In the genomic region with DNA sequence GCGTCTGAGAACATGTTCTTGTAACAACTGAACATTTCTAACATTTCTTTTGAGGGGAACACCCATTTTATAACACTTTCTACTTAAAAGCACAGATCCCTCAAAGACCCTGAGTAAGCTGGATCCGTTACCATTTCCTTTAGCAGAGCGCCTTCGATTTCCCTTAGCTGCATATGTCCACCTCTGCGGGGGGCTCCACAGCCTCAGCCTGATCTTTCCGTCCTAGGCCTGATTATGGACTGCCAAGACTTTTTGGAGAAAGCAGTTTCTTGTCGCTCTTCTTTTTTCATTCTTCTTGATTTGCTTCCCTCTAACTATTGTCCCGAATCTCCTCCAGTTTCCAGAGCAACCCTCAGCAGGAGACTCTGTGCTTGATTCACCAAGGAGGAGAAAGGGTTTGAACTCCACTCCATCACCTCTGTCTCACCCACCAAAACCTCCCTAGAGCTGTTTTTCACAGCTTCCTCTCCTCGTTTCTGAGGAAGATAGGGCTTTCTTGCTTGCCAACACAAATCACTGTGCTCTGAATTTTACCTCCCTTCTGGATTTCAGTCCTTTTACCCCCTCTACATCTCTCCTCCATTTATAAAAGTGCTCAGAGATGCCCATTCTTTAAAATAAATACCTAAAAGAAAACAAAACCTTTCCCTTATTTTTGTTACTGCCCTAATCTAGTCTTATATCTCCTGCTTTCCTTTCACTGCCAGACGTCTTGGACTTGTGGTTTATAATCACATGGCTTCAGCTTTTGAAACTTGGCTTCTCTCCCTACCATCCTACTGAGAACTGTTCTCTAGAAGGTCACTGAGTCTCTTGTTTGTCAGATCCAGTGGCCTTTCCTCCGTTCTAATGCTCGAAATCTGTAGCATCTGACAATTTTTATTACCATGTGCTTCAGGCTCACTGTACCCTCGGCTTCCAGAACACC, we compare ENCODE assay signal across 1 cellular context.
A peak's percentile ranks its signal among the peaks of the same experiment; 100 is the strongest.
TF ChIP-seq lines count a peak whose summit lies in the region.

No MANE protein-coding gene starts in this region.

TF ChIP-seq in K562, 482 proteins besides CTCF, POLR2A, EP300 and RAD21 (continued from another document and continues in another):
- TF ChIP-seq, protein P1, sequence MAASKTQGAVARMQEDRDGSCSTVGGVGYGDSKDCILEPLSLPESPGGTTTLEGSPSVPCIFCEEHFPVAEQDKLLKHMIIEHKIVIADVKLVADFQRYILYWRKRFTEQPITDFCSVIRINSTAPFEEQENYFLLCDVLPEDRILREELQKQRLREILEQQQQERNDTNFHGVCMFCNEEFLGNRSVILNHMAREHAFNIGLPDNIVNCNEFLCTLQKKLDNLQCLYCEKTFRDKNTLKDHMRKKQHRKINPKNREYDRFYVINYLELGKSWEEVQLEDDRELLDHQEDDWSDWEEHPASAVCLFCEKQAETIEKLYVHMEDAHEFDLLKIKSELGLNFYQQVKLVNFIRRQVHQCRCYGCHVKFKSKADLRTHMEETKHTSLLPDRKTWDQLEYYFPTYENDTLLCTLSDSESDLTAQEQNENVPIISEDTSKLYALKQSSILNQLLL (CRISPR knock-in tag; IDR thresholded peaks at IDR 0.05; ENCODE audit: borderline replicate concordance) = no peak
- TF ChIP-seq SETDB1 (IDR thresholded peaks at IDR 0.05; ENCODE audit: low read length) (no peak), TARDBP (IDR thresholded peaks at IDR 0.05) (no peak), TCF7L2 (IDR thresholded peaks at IDR 0.05; ENCODE audit: low read depth, low read length) (no peak), MYNN (IDR thresholded peaks at IDR 0.05) (no peak), MYNN (CRISPR knock-in tag; IDR thresholded peaks at IDR 0.05) (no peak), ARID1B (IDR thresholded peaks at IDR 0.05) (peak; percentile 79), HNRNPLL (IDR thresholded peaks at IDR 0.05; ENCODE audit: low read depth, low read length, poor library complexity, severe bottlenecking) (no peak), SIN3A (IDR thresholded peaks at IDR 0.05; ENCODE audit: borderline replicate concordance in 2 of 2, control insufficient read depth in 1 of 2, low read depth in 2 of 2, low read length in 2 of 2) (no peak), GATAD2A (IDR thresholded peaks at IDR 0.05) (no peak), ZNF830 (CRISPR knock-in tag; IDR thresholded peaks at IDR 0.05) (no peak), SAFB (IDR thresholded peaks at IDR 0.05; ENCODE audit: borderline replicate concordance, low read depth, low read length) (no peak), SRF (CRISPR knock-in tag; IDR thresholded peaks at IDR 0.05) (no peak; a peak in 1 of 4 replicates)
- TF ChIP-seq, protein P2, sequence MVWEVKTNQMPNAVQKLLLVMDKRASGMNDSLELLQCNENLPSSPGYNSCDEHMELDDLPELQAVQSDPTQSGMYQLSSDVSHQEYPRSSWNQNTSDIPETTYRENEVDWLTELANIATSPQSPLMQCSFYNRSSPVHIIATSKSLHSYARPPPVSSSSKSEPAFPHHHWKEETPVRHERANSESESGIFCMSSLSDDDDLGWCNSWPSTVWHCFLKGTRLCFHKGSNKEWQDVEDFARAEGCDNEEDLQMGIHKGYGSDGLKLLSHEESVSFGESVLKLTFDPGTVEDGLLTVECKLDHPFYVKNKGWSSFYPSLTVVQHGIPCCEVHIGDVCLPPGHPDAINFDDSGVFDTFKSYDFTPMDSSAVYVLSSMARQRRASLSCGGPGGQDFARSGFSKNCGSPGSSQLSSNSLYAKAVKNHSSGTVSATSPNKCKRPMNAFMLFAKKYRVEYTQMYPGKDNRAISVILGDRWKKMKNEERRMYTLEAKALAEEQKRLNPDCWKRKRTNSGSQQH (CRISPR knock-in tag; IDR thresholded peaks at IDR 0.05) = no peak
- TF ChIP-seq, protein P3, sequence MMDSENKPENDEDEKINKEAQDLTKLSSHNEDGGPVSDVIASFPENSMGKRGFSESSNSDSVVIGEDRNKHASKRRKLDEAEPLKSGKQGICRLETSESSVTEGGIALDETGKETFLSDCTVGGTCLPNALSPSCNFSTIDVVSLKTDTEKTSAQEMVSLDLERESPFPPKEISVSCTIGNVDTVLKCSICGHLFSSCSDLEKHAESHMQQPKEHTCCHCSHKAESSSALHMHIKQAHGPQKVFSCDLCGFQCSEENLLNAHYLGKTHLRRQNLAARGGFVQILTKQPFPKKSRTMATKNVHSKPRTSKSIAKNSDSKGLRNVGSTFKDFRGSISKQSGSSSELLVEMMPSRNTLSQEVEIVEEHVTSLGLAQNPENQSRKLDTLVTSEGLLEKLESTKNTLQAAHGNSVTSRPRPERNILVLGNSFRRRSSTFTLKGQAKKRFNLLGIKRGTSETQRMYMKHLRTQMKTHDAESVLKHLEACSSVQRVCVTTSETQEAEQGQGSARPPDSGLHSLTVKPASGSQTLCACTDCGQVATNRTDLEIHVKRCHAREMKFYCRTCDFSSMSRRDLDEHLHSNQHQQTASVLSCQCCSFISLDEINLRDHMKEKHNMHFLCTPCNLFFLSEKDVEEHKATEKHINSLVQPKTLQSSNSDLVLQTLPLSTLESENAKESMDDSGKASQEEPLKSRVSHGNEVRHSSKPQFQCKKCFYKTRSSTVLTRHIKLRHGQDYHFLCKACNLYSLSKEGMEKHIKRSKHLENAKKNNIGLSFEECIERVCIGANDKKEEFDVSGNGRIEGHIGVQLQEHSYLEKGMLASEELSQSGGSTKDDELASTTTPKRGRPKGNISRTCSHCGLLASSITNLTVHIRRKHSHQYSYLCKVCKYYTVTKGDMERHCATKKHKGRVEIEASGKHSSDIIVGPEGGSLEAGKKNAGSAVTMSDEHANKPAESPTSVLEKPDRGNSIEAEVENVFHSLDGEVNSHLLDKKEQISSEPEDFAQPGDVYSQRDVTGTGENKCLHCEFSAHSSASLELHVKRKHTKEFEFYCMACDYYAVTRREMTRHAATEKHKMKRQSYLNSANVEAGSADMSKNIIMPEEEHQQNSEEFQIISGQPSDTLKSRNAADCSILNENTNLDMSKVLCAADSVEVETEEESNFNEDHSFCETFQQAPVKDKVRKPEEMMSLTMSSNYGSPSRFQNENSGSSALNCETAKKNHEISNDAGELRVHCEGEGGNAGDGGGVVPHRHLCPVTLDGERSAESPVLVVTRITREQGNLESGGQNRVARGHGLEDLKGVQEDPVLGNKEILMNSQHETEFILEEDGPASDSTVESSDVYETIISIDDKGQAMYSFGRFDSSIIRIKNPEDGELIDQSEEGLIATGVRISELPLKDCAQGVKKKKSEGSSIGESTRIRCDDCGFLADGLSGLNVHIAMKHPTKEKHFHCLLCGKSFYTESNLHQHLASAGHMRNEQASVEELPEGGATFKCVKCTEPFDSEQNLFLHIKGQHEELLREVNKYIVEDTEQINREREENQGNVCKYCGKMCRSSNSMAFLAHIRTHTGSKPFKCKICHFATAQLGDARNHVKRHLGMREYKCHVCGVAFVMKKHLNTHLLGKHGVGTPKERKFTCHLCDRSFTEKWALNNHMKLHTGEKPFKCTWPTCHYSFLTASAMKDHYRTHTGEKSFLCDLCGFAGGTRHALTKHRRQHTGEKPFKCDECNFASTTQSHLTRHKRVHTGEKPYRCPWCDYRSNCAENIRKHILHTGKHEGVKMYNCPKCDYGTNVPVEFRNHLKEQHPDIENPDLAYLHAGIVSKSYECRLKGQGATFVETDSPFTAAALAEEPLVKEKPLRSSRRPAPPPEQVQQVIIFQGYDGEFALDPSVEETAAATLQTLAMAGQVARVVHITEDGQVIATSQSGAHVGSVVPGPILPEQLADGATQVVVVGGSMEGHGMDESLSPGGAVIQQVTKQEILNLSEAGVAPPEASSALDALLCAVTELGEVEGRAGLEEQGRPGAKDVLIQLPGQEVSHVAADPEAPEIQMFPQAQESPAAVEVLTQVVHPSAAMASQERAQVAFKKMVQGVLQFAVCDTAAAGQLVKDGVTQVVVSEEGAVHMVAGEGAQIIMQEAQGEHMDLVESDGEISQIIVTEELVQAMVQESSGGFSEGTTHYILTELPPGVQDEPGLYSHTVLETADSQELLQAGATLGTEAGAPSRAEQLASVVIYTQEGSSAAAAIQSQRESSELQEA (IDR thresholded peaks at IDR 0.05; ENCODE audit: low read depth) = no peak
- TF ChIP-seq, protein P4, sequence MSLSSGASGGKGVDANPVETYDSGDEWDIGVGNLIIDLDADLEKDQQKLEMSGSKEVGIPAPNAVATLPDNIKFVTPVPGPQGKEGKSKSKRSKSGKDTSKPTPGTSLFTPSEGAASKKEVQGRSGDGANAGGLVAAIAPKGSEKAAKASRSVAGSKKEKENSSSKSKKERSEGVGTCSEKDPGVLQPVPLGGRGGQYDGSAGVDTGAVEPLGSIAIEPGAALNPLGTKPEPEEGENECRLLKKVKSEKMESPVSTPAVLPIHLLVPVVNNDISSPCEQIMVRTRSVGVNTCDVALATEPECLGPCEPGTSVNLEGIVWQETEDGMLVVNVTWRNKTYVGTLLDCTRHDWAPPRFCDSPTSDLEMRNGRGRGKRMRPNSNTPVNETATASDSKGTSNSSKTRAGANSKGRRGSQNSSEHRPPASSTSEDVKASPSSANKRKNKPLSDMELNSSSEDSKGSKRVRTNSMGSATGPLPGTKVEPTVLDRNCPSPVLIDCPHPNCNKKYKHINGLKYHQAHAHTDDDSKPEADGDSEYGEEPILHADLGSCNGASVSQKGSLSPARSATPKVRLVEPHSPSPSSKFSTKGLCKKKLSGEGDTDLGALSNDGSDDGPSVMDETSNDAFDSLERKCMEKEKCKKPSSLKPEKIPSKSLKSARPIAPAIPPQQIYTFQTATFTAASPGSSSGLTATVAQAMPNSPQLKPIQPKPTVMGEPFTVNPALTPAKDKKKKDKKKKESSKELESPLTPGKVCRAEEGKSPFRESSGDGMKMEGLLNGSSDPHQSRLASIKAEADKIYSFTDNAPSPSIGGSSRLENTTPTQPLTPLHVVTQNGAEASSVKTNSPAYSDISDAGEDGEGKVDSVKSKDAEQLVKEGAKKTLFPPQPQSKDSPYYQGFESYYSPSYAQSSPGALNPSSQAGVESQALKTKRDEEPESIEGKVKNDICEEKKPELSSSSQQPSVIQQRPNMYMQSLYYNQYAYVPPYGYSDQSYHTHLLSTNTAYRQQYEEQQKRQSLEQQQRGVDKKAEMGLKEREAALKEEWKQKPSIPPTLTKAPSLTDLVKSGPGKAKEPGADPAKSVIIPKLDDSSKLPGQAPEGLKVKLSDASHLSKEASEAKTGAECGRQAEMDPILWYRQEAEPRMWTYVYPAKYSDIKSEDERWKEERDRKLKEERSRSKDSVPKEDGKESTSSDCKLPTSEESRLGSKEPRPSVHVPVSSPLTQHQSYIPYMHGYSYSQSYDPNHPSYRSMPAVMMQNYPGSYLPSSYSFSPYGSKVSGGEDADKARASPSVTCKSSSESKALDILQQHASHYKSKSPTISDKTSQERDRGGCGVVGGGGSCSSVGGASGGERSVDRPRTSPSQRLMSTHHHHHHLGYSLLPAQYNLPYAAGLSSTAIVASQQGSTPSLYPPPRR (CRISPR knock-in tag; IDR thresholded peaks at IDR 0.05; ENCODE audit: borderline replicate concordance) = no peak
- TF ChIP-seq, protein P5, sequence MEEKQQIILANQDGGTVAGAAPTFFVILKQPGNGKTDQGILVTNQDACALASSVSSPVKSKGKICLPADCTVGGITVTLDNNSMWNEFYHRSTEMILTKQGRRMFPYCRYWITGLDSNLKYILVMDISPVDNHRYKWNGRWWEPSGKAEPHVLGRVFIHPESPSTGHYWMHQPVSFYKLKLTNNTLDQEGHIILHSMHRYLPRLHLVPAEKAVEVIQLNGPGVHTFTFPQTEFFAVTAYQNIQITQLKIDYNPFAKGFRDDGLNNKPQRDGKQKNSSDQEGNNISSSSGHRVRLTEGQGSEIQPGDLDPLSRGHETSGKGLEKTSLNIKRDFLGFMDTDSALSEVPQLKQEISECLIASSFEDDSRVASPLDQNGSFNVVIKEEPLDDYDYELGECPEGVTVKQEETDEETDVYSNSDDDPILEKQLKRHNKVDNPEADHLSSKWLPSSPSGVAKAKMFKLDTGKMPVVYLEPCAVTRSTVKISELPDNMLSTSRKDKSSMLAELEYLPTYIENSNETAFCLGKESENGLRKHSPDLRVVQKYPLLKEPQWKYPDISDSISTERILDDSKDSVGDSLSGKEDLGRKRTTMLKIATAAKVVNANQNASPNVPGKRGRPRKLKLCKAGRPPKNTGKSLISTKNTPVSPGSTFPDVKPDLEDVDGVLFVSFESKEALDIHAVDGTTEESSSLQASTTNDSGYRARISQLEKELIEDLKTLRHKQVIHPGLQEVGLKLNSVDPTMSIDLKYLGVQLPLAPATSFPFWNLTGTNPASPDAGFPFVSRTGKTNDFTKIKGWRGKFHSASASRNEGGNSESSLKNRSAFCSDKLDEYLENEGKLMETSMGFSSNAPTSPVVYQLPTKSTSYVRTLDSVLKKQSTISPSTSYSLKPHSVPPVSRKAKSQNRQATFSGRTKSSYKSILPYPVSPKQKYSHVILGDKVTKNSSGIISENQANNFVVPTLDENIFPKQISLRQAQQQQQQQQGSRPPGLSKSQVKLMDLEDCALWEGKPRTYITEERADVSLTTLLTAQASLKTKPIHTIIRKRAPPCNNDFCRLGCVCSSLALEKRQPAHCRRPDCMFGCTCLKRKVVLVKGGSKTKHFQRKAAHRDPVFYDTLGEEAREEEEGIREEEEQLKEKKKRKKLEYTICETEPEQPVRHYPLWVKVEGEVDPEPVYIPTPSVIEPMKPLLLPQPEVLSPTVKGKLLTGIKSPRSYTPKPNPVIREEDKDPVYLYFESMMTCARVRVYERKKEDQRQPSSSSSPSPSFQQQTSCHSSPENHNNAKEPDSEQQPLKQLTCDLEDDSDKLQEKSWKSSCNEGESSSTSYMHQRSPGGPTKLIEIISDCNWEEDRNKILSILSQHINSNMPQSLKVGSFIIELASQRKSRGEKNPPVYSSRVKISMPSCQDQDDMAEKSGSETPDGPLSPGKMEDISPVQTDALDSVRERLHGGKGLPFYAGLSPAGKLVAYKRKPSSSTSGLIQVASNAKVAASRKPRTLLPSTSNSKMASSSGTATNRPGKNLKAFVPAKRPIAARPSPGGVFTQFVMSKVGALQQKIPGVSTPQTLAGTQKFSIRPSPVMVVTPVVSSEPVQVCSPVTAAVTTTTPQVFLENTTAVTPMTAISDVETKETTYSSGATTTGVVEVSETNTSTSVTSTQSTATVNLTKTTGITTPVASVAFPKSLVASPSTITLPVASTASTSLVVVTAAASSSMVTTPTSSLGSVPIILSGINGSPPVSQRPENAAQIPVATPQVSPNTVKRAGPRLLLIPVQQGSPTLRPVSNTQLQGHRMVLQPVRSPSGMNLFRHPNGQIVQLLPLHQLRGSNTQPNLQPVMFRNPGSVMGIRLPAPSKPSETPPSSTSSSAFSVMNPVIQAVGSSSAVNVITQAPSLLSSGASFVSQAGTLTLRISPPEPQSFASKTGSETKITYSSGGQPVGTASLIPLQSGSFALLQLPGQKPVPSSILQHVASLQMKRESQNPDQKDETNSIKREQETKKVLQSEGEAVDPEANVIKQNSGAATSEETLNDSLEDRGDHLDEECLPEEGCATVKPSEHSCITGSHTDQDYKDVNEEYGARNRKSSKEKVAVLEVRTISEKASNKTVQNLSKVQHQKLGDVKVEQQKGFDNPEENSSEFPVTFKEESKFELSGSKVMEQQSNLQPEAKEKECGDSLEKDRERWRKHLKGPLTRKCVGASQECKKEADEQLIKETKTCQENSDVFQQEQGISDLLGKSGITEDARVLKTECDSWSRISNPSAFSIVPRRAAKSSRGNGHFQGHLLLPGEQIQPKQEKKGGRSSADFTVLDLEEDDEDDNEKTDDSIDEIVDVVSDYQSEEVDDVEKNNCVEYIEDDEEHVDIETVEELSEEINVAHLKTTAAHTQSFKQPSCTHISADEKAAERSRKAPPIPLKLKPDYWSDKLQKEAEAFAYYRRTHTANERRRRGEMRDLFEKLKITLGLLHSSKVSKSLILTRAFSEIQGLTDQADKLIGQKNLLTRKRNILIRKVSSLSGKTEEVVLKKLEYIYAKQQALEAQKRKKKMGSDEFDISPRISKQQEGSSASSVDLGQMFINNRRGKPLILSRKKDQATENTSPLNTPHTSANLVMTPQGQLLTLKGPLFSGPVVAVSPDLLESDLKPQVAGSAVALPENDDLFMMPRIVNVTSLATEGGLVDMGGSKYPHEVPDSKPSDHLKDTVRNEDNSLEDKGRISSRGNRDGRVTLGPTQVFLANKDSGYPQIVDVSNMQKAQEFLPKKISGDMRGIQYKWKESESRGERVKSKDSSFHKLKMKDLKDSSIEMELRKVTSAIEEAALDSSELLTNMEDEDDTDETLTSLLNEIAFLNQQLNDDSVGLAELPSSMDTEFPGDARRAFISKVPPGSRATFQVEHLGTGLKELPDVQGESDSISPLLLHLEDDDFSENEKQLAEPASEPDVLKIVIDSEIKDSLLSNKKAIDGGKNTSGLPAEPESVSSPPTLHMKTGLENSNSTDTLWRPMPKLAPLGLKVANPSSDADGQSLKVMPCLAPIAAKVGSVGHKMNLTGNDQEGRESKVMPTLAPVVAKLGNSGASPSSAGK (IDR thresholded peaks at IDR 0.05) = peak; percentile 18; the same call in 1 of the 2 replicates
